Comparison of ENCODE assay signal across 8 cellular contexts in the genomic region with DNA sequence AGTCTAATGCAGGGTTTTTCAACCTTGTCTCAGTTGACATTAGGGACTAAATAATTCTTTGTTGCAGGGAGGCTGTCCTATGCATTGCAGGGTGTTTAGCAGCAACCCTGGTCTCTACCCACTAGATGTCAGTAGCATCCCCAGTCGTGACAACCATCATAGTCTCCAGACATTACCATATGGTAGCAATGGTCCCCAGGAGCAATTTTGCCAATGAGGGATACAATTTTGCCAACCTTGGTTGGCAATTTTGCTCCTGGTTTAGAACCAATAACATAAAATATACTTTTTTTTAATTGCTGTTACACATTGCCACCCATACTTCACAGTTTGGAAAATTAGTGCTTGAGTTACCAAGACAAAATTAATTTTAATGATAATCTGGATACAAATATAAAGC. TPM values are rescaled to one million over a fixed set of nuclear protein-coding genes. Genes with fewer than 3 reads are reported as not detected.
DNase-seq lines count a peak whose midpoint lies in the region; ATAC-seq and TF ChIP-seq lines count a peak whose summit lies in the region.

No MANE protein-coding gene starts in this region.

- no peaks in the 10 kb centered on the region for H4K20me1 ChIP-seq in hepatocyte (ENCODE audit: insufficient read depth, poor library complexity, severe bottlenecking)

- H3K9me2 ChIP-seq in hepatocyte (replicated peaks; ENCODE audit: insufficient read depth), result no peaks in the 10 kb centered on the region

- no peak for TF ChIP-seq POLR2A in adrenal gland (IDR thresholded peaks at IDR 0.05)
- TF ChIP-seq POLR2A in testis (IDR thresholded peaks at IDR 0.05), result no peak

- no peak overlapping the region for H3K4me3 ChIP-seq in adrenal gland
- no peak overlapping the region for H3K4me3 ChIP-seq in hepatocyte
- H3K4me3 ChIP-seq in testis, result no peak overlapping the region

- H3K36me3 ChIP-seq in adrenal gland (replicated peaks in 1 of 2) (no peaks in the 10 kb centered on the region), hepatocyte (replicated peaks; ENCODE audit: insufficient read depth, low read depth) (no peaks in the 10 kb centered on the region), testis (ENCODE audit: low read depth, missing control alignments) (no peaks in the 10 kb centered on the region)

- peaks cover under 1 to 4% of the 10 kb centered on the region in 2 donors for H3K4me1 ChIP-seq in adrenal gland (replicated peaks in 1 of 2)
- no peaks in the 10 kb centered on the region for H3K4me1 ChIP-seq in hepatocyte (ENCODE audit: insufficient read depth)
- peaks cover under 1% of the 10 kb centered on the region for H3K4me1 ChIP-seq in testis

- ATAC-seq in GM18519 (IDR thresholded peaks at IDR 0.05; ENCODE audit: low FRiP score, unreplicated experiment), result peak; percentile 66
- peak; percentile 93 for ATAC-seq in HG02884 (IDR thresholded peaks at IDR 0.05; ENCODE audit: unreplicated experiment)

- H3K9me3 ChIP-seq in adrenal gland (replicated peaks in 1 of 3) (no peaks in the 10 kb centered on the region), hepatocyte (ENCODE audit: low read depth) (no peaks in the 10 kb centered on the region), testis (no peaks in the 10 kb centered on the region)

- H3K27ac ChIP-seq in adrenal gland (no peak overlapping the region), hepatocyte (no peak overlapping the region), testis (no peak overlapping the region)

- intact Hi-C loops in adrenal gland (cut with DNase I), result loop anchor here in 1 of 2 donors (10.0 kb wide), 1 partner anchor 304 kb away; no protein-coding TSS in a partner anchor
- intact Hi-C loops in testis (cut with DNase I; ENCODE audit: low total_unique reads), result loop anchor here (10.0 kb wide), 1 partner anchor 304 kb away; no protein-coding TSS in a partner anchor

- WGBS in adrenal gland, 4 donors, result 0 to 8% (median 5%) methylated on average over 1 of the region's 1 CpG
- 9% methylated on average over 1 of the region's 1 CpG for WGBS in hepatocyte (ENCODE audit: low lambda C conversion rate, missing lambda C conversion rate)
- WGBS in testis, 2 donors, result 39 to 57% methylated on average over 1 of the region's 1 CpG

- DNase-seq in COR-L47 (lab: John Stamatoyannopoulos, UW) (peak; percentile 51), NCI-H446 treated with DMSO at 0.1 percent for 48 hours (lab: John Stamatoyannopoulos, UW) (peak; percentile 31), adrenal gland (peak in 3 of 7 donors; percentile 12 to 14 (median 14)), hepatocyte (ENCODE audit: low spot score) (peak; percentile 72), testis (peak; percentile 24), cerebellar nuclear complex (lab: John Stamatoyannopoulos, UW) (no peak)

- no peak overlapping the region for H3K4me2 ChIP-seq in hepatocyte

- peaks cover 7% of the 10 kb centered on the region for H3K79me2 ChIP-seq in hepatocyte

- no peak overlapping the region for H2AFZ ChIP-seq in hepatocyte

- TF ChIP-seq CTCF in adrenal gland (IDR thresholded peaks at IDR 0.05) (peak in 4 of 6 experiments; percentile 22 to 47 (median 38)), hepatocyte (IDR thresholded peaks at IDR 0.05; ENCODE audit: poor library complexity) (peak; percentile 61), testis (IDR thresholded peaks at IDR 0.05) (peak in 2 of 3 experiments; percentile 9 to 26)

- H3K27me3 ChIP-seq in adrenal gland, result peaks cover 16% of the 10 kb centered on the region
- H3K27me3 ChIP-seq in hepatocyte, result peaks cover 12% of the 10 kb centered on the region
- H3K27me3 ChIP-seq in testis, result no peaks in the 10 kb centered on the region

RNA-seq across cellular contexts. Expression of a gene that starts 6.0 kb away (rescaled TPM):
- total RNA-seq in adrenal gland (1 to 10 TPM in 1 of 8 donors, under 1 TPM in 2, not detected in 5; 0.18 to 1.4 (median 0.42) TPM), hepatocyte (18.9 and 28.3 TPM in 2 replicates), testis (under 1 TPM in 1 of 2 donors, not detected in 1; 0.37 TPM)
- polyA plus RNA-seq in adrenal gland (under 1 TPM in 1 of 3 donors, not detected in 2; 0.08 TPM), hepatocyte (4.5 and 5.7 TPM in 2 replicates), testis (ENCODE audit: insufficient read depth, low read depth, low replicate concordance) (not detected)

Comparison
In these comparisons a context has a peak if more than half of its experiments do, and no peak if none do; other contexts are left out.
1. DNase-seq: peak in COR-L47 (single experiment), NCI-H446 treated with DMSO at 0.1 percent for 48 hours (single experiment), hepatocyte (single experiment) and testis (single experiment); none in cerebellar nuclear complex (0 of 2).
2. Peak in every context shown above with its lines, with median percentiles within 50 percentile points of each other: CTCF ChIP-seq.